ENCODE assay signal across 15 cellular contexts in the genomic region with DNA sequence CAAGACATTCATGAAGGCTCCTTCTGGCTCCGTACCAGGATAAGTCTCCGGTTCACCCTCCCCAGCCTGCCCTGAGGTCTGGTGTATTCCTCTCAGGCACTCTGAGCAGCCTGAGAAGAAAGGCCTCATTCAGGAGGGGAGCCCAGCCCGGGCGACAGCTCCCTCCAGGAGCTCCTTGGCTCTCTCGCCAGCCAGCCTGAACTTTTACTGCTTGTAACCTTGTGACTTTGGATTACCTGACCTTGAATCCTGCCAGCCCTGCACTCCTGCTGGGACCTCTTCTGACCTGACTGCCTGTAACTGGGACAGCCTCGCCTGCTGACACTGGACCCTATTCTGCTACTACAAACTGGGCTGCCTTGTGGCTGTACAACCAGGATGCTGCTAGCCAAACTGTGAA.
A peak's percentile ranks its signal among the peaks of the same experiment; 100 is the strongest.
DNase-seq lines count a peak whose midpoint lies in the region; ATAC-seq, FAIRE-seq and TF ChIP-seq lines count a peak whose summit lies in the region.
"Had no signal": no experiment of that assay in that cellular context is flagged by ENCODE, and none has a peak within 500 bp of the region (broad histone marks: within the 10 kb centered on the region; RNA-seq: fewer than 3 reads in every experiment).

No MANE protein-coding gene starts in this region.

- peaks cover 69% of the 10 kb centered on the region for H3K36me3 Mint-ChIP-seq in CD4-positive, alpha-beta T cell (ENCODE audit: low read depth)
- H3K36me3 Mint-ChIP-seq in WTC11 = no peaks in the 10 kb centered on the region

- H3K27me3 ChIP-seq in CD4-positive, alpha-beta T cell (ENCODE audit: control insufficient read depth, insufficient read depth, low read length) = no peaks in the 10 kb centered on the region
- H3K27me3 ChIP-seq in heart right ventricle (no peaks in the 10 kb centered on the region), prostate gland (replicated peaks; ENCODE audit: insufficient read depth) (no peaks in the 10 kb centered on the region)
- H3K27me3 ChIP-seq: colonic mucosa, vagina had no signal

- no peaks in the 10 kb centered on the region for H3K27me3 Mint-ChIP-seq in CD4-positive, alpha-beta T cell
- H3K27me3 Mint-ChIP-seq in WTC11 (ENCODE audit: low read depth) = no peaks in the 10 kb centered on the region
- H3K27me3 Mint-ChIP-seq: T-cell had no signal

- H3K27ac Mint-ChIP-seq in CD4-positive, alpha-beta T cell = peak overlapping the region; percentile 5
- H3K27ac Mint-ChIP-seq in WTC11 = no peak overlapping the region

- TF ChIP-seq CTCF in CD4-positive, alpha-beta T cell (IDR thresholded peaks at IDR 0.05) = no peak
- no peak for TF ChIP-seq CTCF in WTC11 (IDR thresholded peaks at IDR 0.05)
- no peak for TF ChIP-seq CTCF in heart right ventricle (IDR thresholded peaks at IDR 0.05)
- TF ChIP-seq CTCF in prostate gland (IDR thresholded peaks at IDR 0.05) = no peak

- peaks cover 92% of the 10 kb centered on the region for H3K4me1 Mint-ChIP-seq in CD4-positive, alpha-beta T cell (ENCODE audit: low read depth)
- no peaks in the 10 kb centered on the region for H3K4me1 Mint-ChIP-seq in WTC11

- no peak for TF ChIP-seq POLR2A in prostate gland (IDR thresholded peaks at IDR 0.05)

- CTCF ChIA-PET in CD4-positive, alpha-beta T cell (lab: Charles Lee) = interaction anchor here (1.0 kb wide), 1 partner anchor 21 kb away, joined by 4 read pairs; no protein-coding TSS in a partner anchor
- CTCF ChIA-PET in WTC11 (lab: Charles Lee) = no interaction called here

- H3K9me3 ChIP-seq in CD4-positive, alpha-beta T cell (ENCODE audit: control insufficient read depth, low read length) = no peaks in the 10 kb centered on the region
- H3K9me3 ChIP-seq in heart right ventricle = no peaks in the 10 kb centered on the region
- H3K9me3 ChIP-seq in prostate gland = no peaks in the 10 kb centered on the region
- H3K9me3 ChIP-seq: colonic mucosa, vagina had no signal

- peaks cover 0 to 35% (median 0%) of the 10 kb centered on the region in 9 donors for H3K36me3 ChIP-seq in heart right ventricle
- H3K36me3 ChIP-seq in prostate gland = no peaks in the 10 kb centered on the region
- H3K36me3 ChIP-seq: colonic mucosa, vagina had no signal

- 56 to 62% methylated on average over 6 of the region's 6 CpGs for WGBS in heart right ventricle, 2 donors
- WGBS in prostate gland = 43% methylated on average over 6 of the region's 6 CpGs

- no peak for ATAC-seq in CD4-positive, alpha-beta T cell (ENCODE audit: poor library complexity)
- ATAC-seq in WTC11 (peak; percentile 41), heart right ventricle (peak in 6 of 8 donors; percentile 6 to 59 (median 36)), HG02642 (IDR thresholded peaks at IDR 0.05; ENCODE audit: poor library complexity, unreplicated experiment) (no peak), GM18858 (IDR thresholded peaks at IDR 0.05; ENCODE audit: unreplicated experiment) (no peak)
- ATAC-seq: T-cell had no signal

- intact Hi-C loops in CD4-positive, alpha-beta T cell (cut with DNase I, micrococcal nuclease) = loop anchor here in 1 of 2 experiments (2.0 kb wide), 1 partner anchor 16 kb away; no protein-coding TSS in a partner anchor
- intact Hi-C loops in heart right ventricle (cut with DNase I) (no loop called here), prostate gland (cut with DNase I) (no loop called here)

- peaks cover 26 to 83% (median 69%) of the 10 kb centered on the region in 9 donors for H3K4me1 ChIP-seq in heart right ventricle
- H3K4me1 ChIP-seq in prostate gland (replicated peaks) = peaks cover 16% of the 10 kb centered on the region
- H3K4me1 ChIP-seq: colonic mucosa had no signal

- H3K9me3 Mint-ChIP-seq in CD4-positive, alpha-beta T cell = no peaks in the 10 kb centered on the region
- no peaks in the 10 kb centered on the region for H3K9me3 Mint-ChIP-seq in WTC11
- H3K9me3 Mint-ChIP-seq: neural crest cell, T-cell had no signal

- no peak overlapping the region for H3K4me3 Mint-ChIP-seq in CD4-positive, alpha-beta T cell
- H3K4me3 Mint-ChIP-seq in WTC11 = no peak overlapping the region
- H3K4me3 Mint-ChIP-seq: neural crest cell, T-cell had no signal

- no peak for FAIRE-seq in RCC 7860 (lab: Jason Lieb, UNC)
- FAIRE-seq: H1 had no signal

- no peak overlapping the region for H3K27ac ChIP-seq in CD4-positive, alpha-beta T cell (ENCODE audit: low read depth, low read length)
- peak overlapping the region in 9 of 10 donors; percentile 22 to 61 (median 49) for H3K27ac ChIP-seq in heart right ventricle
- H3K27ac ChIP-seq in prostate gland = peak overlapping the region; percentile 4 to 13
- H3K27ac ChIP-seq: colonic mucosa, vagina had no signal

- no peak for DNase-seq in CD4-positive, alpha-beta T cell
- no peak for DNase-seq in WTC11 (ENCODE audit: low spot score)
- no peak for DNase-seq in heart right ventricle
- no peak for DNase-seq in prostate gland (ENCODE audit: low spot score)
- no peak for DNase-seq in stimulated activated CD4-positive, alpha-beta T cell treated with anti-CD3 and anti-CD28 coated beads, Interleukin-4, amount 100 ng/mL, for 4 hours
- no peak for DNase-seq in RCC 7860 (ENCODE audit: low spot score)
- DNase-seq: colonic mucosa; NCI-H748 treated with DMSO at 0.1 percent for 48 hours; stimulated activated naive CD4-positive, alpha-beta T cell had no signal

- POLR2A ChIA-PET in CD4-positive, alpha-beta T cell (lab: Charles Lee) = no interaction called here
- POLR2A ChIA-PET in WTC11 (lab: Charles Lee) = no interaction called here

- H3K4me3 ChIP-seq in heart right ventricle (no peak overlapping the region), prostate gland (no peak overlapping the region)
- H3K4me3 ChIP-seq: colonic mucosa, vagina had no signal

TF ChIP-seq in WTC11, 78 proteins besides CTCF, POLR2A, EP300 and RAD21 (continues in another document):
- no peak for TF ChIP-seq E2F4 (CRISPR knock-in tag; IDR thresholded peaks at IDR 0.05; ENCODE audit: borderline replicate concordance, low read depth)
- TF ChIP-seq, protein P1, sequence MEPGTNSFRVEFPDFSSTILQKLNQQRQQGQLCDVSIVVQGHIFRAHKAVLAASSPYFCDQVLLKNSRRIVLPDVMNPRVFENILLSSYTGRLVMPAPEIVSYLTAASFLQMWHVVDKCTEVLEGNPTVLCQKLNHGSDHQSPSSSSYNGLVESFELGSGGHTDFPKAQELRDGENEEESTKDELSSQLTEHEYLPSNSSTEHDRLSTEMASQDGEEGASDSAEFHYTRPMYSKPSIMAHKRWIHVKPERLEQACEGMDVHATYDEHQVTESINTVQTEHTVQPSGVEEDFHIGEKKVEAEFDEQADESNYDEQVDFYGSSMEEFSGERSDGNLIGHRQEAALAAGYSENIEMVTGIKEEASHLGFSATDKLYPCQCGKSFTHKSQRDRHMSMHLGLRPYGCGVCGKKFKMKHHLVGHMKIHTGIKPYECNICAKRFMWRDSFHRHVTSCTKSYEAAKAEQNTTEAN (CRISPR knock-in tag; IDR thresholded peaks at IDR 0.05) = no peak
- TF ChIP-seq, protein P2, sequence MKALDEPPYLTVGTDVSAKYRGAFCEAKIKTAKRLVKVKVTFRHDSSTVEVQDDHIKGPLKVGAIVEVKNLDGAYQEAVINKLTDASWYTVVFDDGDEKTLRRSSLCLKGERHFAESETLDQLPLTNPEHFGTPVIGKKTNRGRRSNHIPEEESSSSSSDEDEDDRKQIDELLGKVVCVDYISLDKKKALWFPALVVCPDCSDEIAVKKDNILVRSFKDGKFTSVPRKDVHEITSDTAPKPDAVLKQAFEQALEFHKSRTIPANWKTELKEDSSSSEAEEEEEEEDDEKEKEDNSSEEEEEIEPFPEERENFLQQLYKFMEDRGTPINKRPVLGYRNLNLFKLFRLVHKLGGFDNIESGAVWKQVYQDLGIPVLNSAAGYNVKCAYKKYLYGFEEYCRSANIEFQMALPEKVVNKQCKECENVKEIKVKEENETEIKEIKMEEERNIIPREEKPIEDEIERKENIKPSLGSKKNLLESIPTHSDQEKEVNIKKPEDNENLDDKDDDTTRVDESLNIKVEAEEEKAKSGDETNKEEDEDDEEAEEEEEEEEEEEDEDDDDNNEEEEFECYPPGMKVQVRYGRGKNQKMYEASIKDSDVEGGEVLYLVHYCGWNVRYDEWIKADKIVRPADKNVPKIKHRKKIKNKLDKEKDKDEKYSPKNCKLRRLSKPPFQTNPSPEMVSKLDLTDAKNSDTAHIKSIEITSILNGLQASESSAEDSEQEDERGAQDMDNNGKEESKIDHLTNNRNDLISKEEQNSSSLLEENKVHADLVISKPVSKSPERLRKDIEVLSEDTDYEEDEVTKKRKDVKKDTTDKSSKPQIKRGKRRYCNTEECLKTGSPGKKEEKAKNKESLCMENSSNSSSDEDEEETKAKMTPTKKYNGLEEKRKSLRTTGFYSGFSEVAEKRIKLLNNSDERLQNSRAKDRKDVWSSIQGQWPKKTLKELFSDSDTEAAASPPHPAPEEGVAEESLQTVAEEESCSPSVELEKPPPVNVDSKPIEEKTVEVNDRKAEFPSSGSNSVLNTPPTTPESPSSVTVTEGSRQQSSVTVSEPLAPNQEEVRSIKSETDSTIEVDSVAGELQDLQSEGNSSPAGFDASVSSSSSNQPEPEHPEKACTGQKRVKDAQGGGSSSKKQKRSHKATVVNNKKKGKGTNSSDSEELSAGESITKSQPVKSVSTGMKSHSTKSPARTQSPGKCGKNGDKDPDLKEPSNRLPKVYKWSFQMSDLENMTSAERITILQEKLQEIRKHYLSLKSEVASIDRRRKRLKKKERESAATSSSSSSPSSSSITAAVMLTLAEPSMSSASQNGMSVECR (CRISPR knock-in tag; IDR thresholded peaks at IDR 0.05; ENCODE audit: borderline replicate concordance) = no peak
- TF ChIP-seq, protein P3, sequence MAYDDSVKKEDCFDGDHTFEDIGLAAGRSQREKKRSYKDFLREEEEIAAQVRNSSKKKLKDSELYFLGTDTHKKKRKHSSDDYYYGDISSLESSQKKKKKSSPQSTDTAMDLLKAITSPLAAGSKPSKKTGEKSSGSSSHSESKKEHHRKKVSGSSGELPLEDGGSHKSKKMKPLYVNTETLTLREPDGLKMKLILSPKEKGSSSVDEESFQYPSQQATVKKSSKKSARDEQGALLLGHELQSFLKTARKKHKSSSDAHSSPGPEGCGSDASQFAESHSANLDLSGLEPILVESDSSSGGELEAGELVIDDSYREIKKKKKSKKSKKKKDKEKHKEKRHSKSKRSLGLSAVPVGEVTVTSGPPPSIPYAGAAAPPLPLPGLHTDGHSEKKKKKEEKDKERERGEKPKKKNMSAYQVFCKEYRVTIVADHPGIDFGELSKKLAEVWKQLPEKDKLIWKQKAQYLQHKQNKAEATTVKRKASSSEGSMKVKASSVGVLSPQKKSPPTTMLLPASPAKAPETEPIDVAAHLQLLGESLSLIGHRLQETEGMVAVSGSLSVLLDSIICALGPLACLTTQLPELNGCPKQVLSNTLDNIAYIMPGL (CRISPR knock-in tag; IDR thresholded peaks at IDR 0.05) = no peak

Comparison
In these comparisons a context has a peak if more than half of its experiments do, and no peak if none do; other contexts are left out.
1. ATAC-seq: peak in WTC11 (single experiment) and heart right ventricle (6 of 8); none in CD4-positive, alpha-beta T cell (single experiment), HG02642 (single experiment) and GM18858 (single experiment).